8 cellular contexts compared by ENCODE assay signal in genomic region chr6:17762651-17763050, GRCh38.
"Had no signal": no experiment of that assay in that cellular context is flagged by ENCODE, and none has a peak within 500 bp of the region (broad histone marks: within the 10 kb centered on the region; RNA-seq: fewer than 3 reads in every experiment).

No MANE protein-coding gene starts in this region.

- DNase-seq: GM23248, GOT3, H7, HFFc6, IMR-90 had no signal

- H3K4me3 Mint-ChIP-seq: HFFc6 had no signal

- ATAC-seq: HCT116 had no signal

- FAIRE-seq: HTR-8/SVneo had no signal

- H3K9me3 Mint-ChIP-seq: HFFc6 had no signal

- H3K4me3 ChIP-seq: GM23248, HAP-1 had no signal

- H3K4me1 ChIP-seq: HAP-1 had no signal

- H2AFZ ChIP-seq: GM23248 had no signal

- H3K27ac ChIP-seq: GM23248 had no signal

- H3K27ac Mint-ChIP-seq: HFFc6 had no signal

- H3K9ac ChIP-seq: GM23248 had no signal

- H3K9me3 ChIP-seq: HAP-1 had no signal
